Comparison of ENCODE assay signal across 9 cellular contexts in the genomic region with DNA sequence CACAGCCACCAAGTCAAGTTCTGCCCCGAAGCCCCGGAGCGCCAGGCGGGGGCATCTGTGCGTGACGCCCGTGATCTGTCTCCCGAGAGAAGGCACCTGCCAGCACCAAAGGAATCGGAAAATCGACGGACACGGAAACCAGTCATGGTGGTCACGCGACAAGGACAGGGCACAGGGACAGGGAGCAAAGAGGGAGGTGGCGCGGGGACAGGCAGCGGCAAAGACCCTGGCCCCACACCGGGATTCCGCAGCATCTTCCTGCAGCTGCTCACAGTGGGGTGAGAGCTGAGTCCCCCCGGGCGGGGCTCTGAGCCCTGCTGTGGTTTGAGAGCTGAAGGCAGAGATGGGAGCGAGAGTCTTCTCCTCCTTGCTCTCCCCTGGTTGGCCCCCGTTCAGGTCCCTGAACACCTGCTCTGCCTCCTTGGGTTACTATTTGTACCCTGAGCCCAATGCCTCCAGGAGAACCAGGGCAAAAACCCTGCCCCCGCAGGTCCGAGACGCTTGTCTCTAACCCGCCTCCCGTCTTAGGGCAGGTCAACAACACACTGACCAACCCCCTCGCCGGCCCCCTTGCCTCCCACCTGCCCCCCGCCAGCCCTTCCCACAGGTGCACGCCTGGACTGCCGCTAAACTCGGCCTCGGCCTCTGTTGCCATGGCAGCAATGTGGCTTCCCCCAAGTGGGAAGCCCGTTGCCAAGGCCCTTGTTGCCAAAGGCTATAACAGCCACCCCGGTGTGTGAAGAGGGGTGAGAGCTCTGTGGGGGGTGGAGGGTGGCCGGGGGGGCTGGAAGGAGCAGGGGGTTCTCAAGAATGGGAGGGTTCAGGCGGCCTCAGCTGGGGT. TPM values are rescaled to one million over a fixed set of nuclear protein-coding genes. Genes with fewer than 3 reads are reported as not detected.
DNase-seq lines count a peak whose midpoint lies in the region; ATAC-seq and TF ChIP-seq lines count a peak whose summit lies in the region.
"Had no signal": no experiment of that assay in that cellular context is flagged by ENCODE, and none has a peak within 500 bp of the region (broad histone marks: within the 10 kb centered on the region; RNA-seq: fewer than 3 reads in every experiment).

No MANE protein-coding gene starts in this region.

- H3K27ac ChIP-seq in SK-N-SH (ENCODE audit: low read depth in 2 of 2, low read length in 1 of 2) (no peak overlapping the region), OCI-LY1 (ENCODE audit: low read depth, low read length, poor library complexity, severe bottlenecking) (peak overlapping the region; percentile 67), transverse colon (peak overlapping the region; percentile 76 to 82 (median 78))

- in situ Hi-C loops in transverse colon (cut with MboI; ENCODE audit: low pct_ligation_motif_present in 1 of 4, low pct_unique_long_range_greater_than_20kb in 1 of 4, low sequenced_read_pairs in 3 of 4) = loop anchor here in 1 of 4 donors (10.0 kb wide), 1 partner anchor 61 kb away; no protein-coding TSS in a partner anchor

- no peak overlapping the region for H3K9ac ChIP-seq in SK-N-SH
- H3K9ac ChIP-seq in OCI-LY1 (ENCODE audit: low read length) = no peak overlapping the region; the same call in 1 of the 2 replicates

- CTCF ChIA-PET in SK-N-SH (lab: Yijun Ruan, JAX) = interaction anchor here (0.9 to 10.4 kb wide), 15 partner anchors 11 to 85 kb away, joined by 3 to 248 read pairs (median 10); no protein-coding TSS in a partner anchor

- H3K27ac Mint-ChIP-seq in glutamatergic neuron (ENCODE audit: unreplicated experiment) = no peak overlapping the region

- peaks cover 1% of the 10 kb centered on the region for H3K27me3 Mint-ChIP-seq in glutamatergic neuron (ENCODE audit: unreplicated experiment)

- no peak for TF ChIP-seq POLR2A in transverse colon (IDR thresholded peaks at IDR 0.05)

- ATAC-seq in SK-N-SH treated with all-trans-retinoic acid at 6 μM for 48 hours = no peak
- no peak for ATAC-seq in GM19452 (IDR thresholded peaks at IDR 0.05; ENCODE audit: unreplicated experiment)
- ATAC-seq in GM18873 (IDR thresholded peaks at IDR 0.05; ENCODE audit: low FRiP score, unreplicated experiment) = no peak

- no peak overlapping the region for H3K4me3 Mint-ChIP-seq in glutamatergic neuron (ENCODE audit: unreplicated experiment)

- no peaks in the 10 kb centered on the region for H3K36me3 ChIP-seq in SK-N-SH (replicated peaks in 1 of 2; ENCODE audit: control insufficient read depth in 1 of 2, insufficient read depth in 2 of 2, low read length in 1 of 2)
- peaks cover 11% of the 10 kb centered on the region; the same call in 1 of the 2 replicates for H3K36me3 ChIP-seq in OCI-LY1 (ENCODE audit: insufficient read depth, low read length)
- H3K36me3 ChIP-seq in transverse colon = no peaks in the 10 kb centered on the region

- TF ChIP-seq EP300 in SK-N-SH (IDR thresholded peaks at IDR 0.05; ENCODE audit: borderline replicate concordance in 1 of 2, low read depth in 1 of 2, low read length in 1 of 2) (no peak), transverse colon (IDR thresholded peaks at IDR 0.05; ENCODE audit: low read depth) (no peak)

- H3K4me3 ChIP-seq in SK-N-SH (ENCODE audit: low read depth in 2 of 2, low read length in 1 of 2) = no peak overlapping the region
- H3K4me3 ChIP-seq in OCI-LY1 (ENCODE audit: low read depth, low read length, poor library complexity, severe bottlenecking) = peak overlapping the region; percentile 19
- no peak overlapping the region for H3K4me3 ChIP-seq in transverse colon
- H3K4me3 ChIP-seq: skin epidermis had no signal

- intact Hi-C loops in transverse colon (cut with DNase I; ENCODE audit: low total_unique reads) = loop anchor here (2.0 kb wide), 1 partner anchor 63 kb away; no protein-coding TSS in a partner anchor

- POLR2A ChIA-PET in SK-N-SH (lab: Yijun Ruan, JAX) = no interaction called here

- H2AFZ ChIP-seq in SK-N-SH (ENCODE audit: low read depth) (no peak overlapping the region), OCI-LY1 (ENCODE audit: low read length) (no peak overlapping the region)

- H3K79me2 ChIP-seq in SK-N-SH (ENCODE audit: insufficient read depth) (no peaks in the 10 kb centered on the region), OCI-LY1 (ENCODE audit: insufficient read depth, low read length) (no peaks in the 10 kb centered on the region)

- DNase-seq in SK-N-SH (peak; percentile 51), glutamatergic neuron (peak; percentile 45), transverse colon (no peak), SW480 (ENCODE audit: low spot score) (no peak)

- no peaks in the 10 kb centered on the region for H3F3A ChIP-seq in SK-N-SH (replicated peaks; ENCODE audit: insufficient read depth)
- no peaks in the 10 kb centered on the region for H3F3A ChIP-seq in OCI-LY1 (ENCODE audit: insufficient read depth, low read length)

- no peak for TF ChIP-seq RAD21 in SK-N-SH (IDR thresholded peaks at IDR 0.05; ENCODE audit: low read length)

- H3K9me3 ChIP-seq in SK-N-SH = no peaks in the 10 kb centered on the region
- H3K9me3 ChIP-seq in OCI-LY1 (ENCODE audit: low read length) = no peaks in the 10 kb centered on the region
- no peaks in the 10 kb centered on the region for H3K9me3 ChIP-seq in transverse colon

- H3K27me3 ChIP-seq in SK-N-SH (ENCODE audit: insufficient read depth) = no peaks in the 10 kb centered on the region
- no peaks in the 10 kb centered on the region for H3K27me3 ChIP-seq in OCI-LY1 (ENCODE audit: insufficient read depth, low read length)
- H3K27me3 ChIP-seq in transverse colon = no peaks in the 10 kb centered on the region

- H3K9me3 Mint-ChIP-seq in glutamatergic neuron (ENCODE audit: unreplicated experiment) = peaks cover 8% of the 10 kb centered on the region

- no peaks in the 10 kb centered on the region for H3K9me2 ChIP-seq in SK-N-SH
- H3K9me2 ChIP-seq in OCI-LY1 (ENCODE audit: low read depth, low read length) = no peaks in the 10 kb centered on the region

- TF ChIP-seq CTCF in SK-N-SH (IDR thresholded peaks at IDR 0.05) (no peak), OCI-LY1 (IDR thresholded peaks at IDR 0.05; ENCODE audit: low read length) (no peak), glutamatergic neuron (IDR thresholded peaks at IDR 0.05; ENCODE audit: partially characterized antibody, unreplicated experiment) (no peak), transverse colon (IDR thresholded peaks at IDR 0.05) (no peak)

- 67% methylated on average over 32 of the region's 39 CpGs for WGBS in SK-N-SH (ENCODE audit: low lambda C conversion rate)
- WGBS in transverse colon (ENCODE audit: low coverage in 1 of 2), 2 donors = 55 to 60% methylated on average over 1 to 39 of the region's 39 CpGs

- H3K36me3 Mint-ChIP-seq in glutamatergic neuron (ENCODE audit: unreplicated experiment) = no peaks in the 10 kb centered on the region

- H4K20me1 ChIP-seq in SK-N-SH (ENCODE audit: insufficient read depth) = no peaks in the 10 kb centered on the region
- H4K20me1 ChIP-seq in OCI-LY1 (ENCODE audit: insufficient read depth, low read length) = no peaks in the 10 kb centered on the region

- H3K4me1 ChIP-seq in SK-N-SH (ENCODE audit: control insufficient read depth in 1 of 2, insufficient read depth in 2 of 2, low read depth in 1 of 2, low read length in 1 of 2) = peaks cover 0 to 6% of the 10 kb centered on the region in 2 experiments; a peak in 1 of 4 replicates
- peaks cover 28% of the 10 kb centered on the region for H3K4me1 ChIP-seq in OCI-LY1 (ENCODE audit: insufficient read depth, low read length, severe bottlenecking)
- H3K4me1 ChIP-seq in transverse colon = peaks cover 11 to 29% (median 25%) of the 10 kb centered on the region in 4 donors

- H3K4me2 ChIP-seq in SK-N-SH = no peak overlapping the region
- H3K4me2 ChIP-seq in OCI-LY1 (ENCODE audit: low read length) = peak overlapping the region; percentile 25; the same call in 1 of the 2 replicates

- peaks cover 10% of the 10 kb centered on the region for H3K4me1 Mint-ChIP-seq in glutamatergic neuron (ENCODE audit: low read depth, unreplicated experiment)

TF ChIP-seq in SK-N-SH, 30 proteins besides CTCF, POLR2A, EP300 and RAD21 (continues in another document):
- TF ChIP-seq NRF1 (IDR thresholded peaks at IDR 0.05; ENCODE audit: low read depth, low read length) (no peak), RFX5 (IDR thresholded peaks at IDR 0.05; ENCODE audit: low read length) (no peak), USF1 (IDR thresholded peaks at IDR 0.05; ENCODE audit: borderline replicate concordance, low read depth) (no peak), TAF1 (IDR thresholded peaks at IDR 0.05; ENCODE audit: borderline replicate concordance, low read depth, low read length) (no peak), RCOR1 (IDR thresholded peaks at IDR 0.05; ENCODE audit: low read length) (no peak)

TF ChIP-seq in SK-N-SH treated with all-trans-retinoic acid at 6 μM for 48 hours, 23 proteins besides CTCF, POLR2A, EP300 and RAD21 (continues in another document):
- no peak for TF ChIP-seq ZNF8 (CRISPR knock-in tag; IDR thresholded peaks at IDR 0.05)
- TF ChIP-seq ESRRG (CRISPR knock-in tag; IDR thresholded peaks at IDR 0.05) = no peak
- TF ChIP-seq SNAI2 (CRISPR knock-in tag; IDR thresholded peaks at IDR 0.05) = no peak
- TF ChIP-seq ISL1 (CRISPR knock-in tag; IDR thresholded peaks at IDR 0.05) = no peak
- no peak for TF ChIP-seq RARB (CRISPR knock-in tag; IDR thresholded peaks at IDR 0.05)
- no peak for TF ChIP-seq ARNTL (CRISPR knock-in tag; IDR thresholded peaks at IDR 0.05; ENCODE audit: borderline replicate concordance, low read depth)

RNA-seq across cellular contexts. Expression of gene ABR, which starts 56.2 kb away (rescaled TPM):
- polyA plus RNA-seq in SK-N-SH (2012; rRNA removed) = 86.1 and 117 TPM in 2 replicates
- polyA plus RNA-seq in SK-N-SH (2012; cell fraction: cytosol; rRNA removed) = 49.2 and 63.6 TPM in 2 replicates
- 122 and 173 TPM in 2 replicates for polyA plus RNA-seq in SK-N-SH (2012; cell fraction: nucleus; rRNA removed)
- total RNA-seq in glutamatergic neuron (ENCODE audit: unreplicated experiment) (219 TPM), transverse colon (1,000 to 10,000 TPM in 1 of 4 donors, 100 to 1,000 TPM in 3; 286 to 1,099 (median 522) TPM)

Comparison
In these comparisons a context has a peak if more than half of its experiments do, and no peak if none do; other contexts are left out.
1. DNase-seq: peak in SK-N-SH (single experiment) and glutamatergic neuron (single experiment); none in transverse colon (single experiment) and SW480 (single experiment).
2. H3K27ac ChIP-seq: peak in OCI-LY1 (single experiment) and transverse colon (4 of 4); none in SK-N-SH (0 of 2).